In genomic region chrX:81528041-81528440, GRCh38 we compare ENCODE assay signal across 19 cellular contexts.
DNase-seq lines count a peak whose midpoint lies in the region; FAIRE-seq and TF ChIP-seq lines count a peak whose summit lies in the region.
"Had no signal": no experiment of that assay in that cellular context is flagged by ENCODE, and none has a peak within 500 bp of the region (broad histone marks: within the 10 kb centered on the region; RNA-seq: fewer than 3 reads in every experiment).

No MANE protein-coding gene starts in this region.

- H3K36me3 Mint-ChIP-seq in astrocyte (ENCODE audit: low read depth, unreplicated experiment), result no peaks in the 10 kb centered on the region
- H3K36me3 Mint-ChIP-seq: CD8-positive, alpha-beta T cell; IgD-negative memory B cell had no signal

- peak; percentile 64 for FAIRE-seq in astrocyte (lab: Jason Lieb, UNC)
- FAIRE-seq: G401.6, GM12892, GM18507, HepG2 had no signal

- H3K4me3 ChIP-seq in astrocyte (ENCODE audit: insufficient read depth, low read depth, low read length), result no peak overlapping the region
- H3K4me3 ChIP-seq: BLaER1 treated with 17β-estradiol and CSF1 and Interleukin-3, amounts not matched to agents 10 nM and 100 nM had no signal

- H3K36me3 ChIP-seq in astrocyte (ENCODE audit: insufficient read depth, low read length), result no peaks in the 10 kb centered on the region
- H3K36me3 ChIP-seq: BLaER1 treated with 17β-estradiol and CSF1 and Interleukin-3, amounts not matched to agents 10 nM and 100 nM had no signal

- H3K9me3 Mint-ChIP-seq in astrocyte (ENCODE audit: unreplicated experiment), result no peaks in the 10 kb centered on the region

- no peak overlapping the region for H3K27ac ChIP-seq in astrocyte (ENCODE audit: low read depth, low read length)
- H3K27ac ChIP-seq: BLaER1 treated with 17β-estradiol and CSF1 and Interleukin-3, amounts not matched to agents 10 nM and 100 nM had no signal

- peak; percentile 44 for DNase-seq in NCI-H2107 treated with DMSO at 0.1 percent for 48 hours (lab: John Stamatoyannopoulos, UW; ENCODE audit: unreplicated experiment)
- no peak for DNase-seq in NCI-H2107 (lab: John Stamatoyannopoulos, UW)
- peak; percentile 16 for DNase-seq in NCI-H1417 treated with DMSO at 0.1 percent for 48 hours (lab: John Stamatoyannopoulos, UW)
- DNase-seq in astrocyte (ENCODE audit: low read depth), result no peak
- DNase-seq in activated naive CD4-positive, alpha-beta T cell (lab: John Stamatoyannopoulos, UW), result no peak
- no peak for DNase-seq in NCI-H2171 treated with DMSO at 0.1 percent for 48 hours (lab: John Stamatoyannopoulos, UW)
- no peak for DNase-seq in LoVo (ENCODE audit: low spot score)
- DNase-seq: 8988T; Calu3; CD8-positive, alpha-beta T cell; GOT3; H9 had no signal

- H3K79me2 ChIP-seq in astrocyte (ENCODE audit: insufficient read depth, low read length), result no peaks in the 10 kb centered on the region

- H3K27ac Mint-ChIP-seq in astrocyte (ENCODE audit: unreplicated experiment), result no peak overlapping the region
- H3K27ac Mint-ChIP-seq: B cell; CD8-positive, alpha-beta T cell; H9; IgD-negative memory B cell had no signal

- no peak overlapping the region for H3K4me3 Mint-ChIP-seq in astrocyte (ENCODE audit: unreplicated experiment)
- H3K4me3 Mint-ChIP-seq: B cell; CD8-positive, alpha-beta T cell; H9; IgD-negative memory B cell had no signal

- H3K9me3 ChIP-seq in astrocyte (ENCODE audit: insufficient read depth, low read depth, low read length), result no peaks in the 10 kb centered on the region

- no peaks in the 10 kb centered on the region for H3K27me3 ChIP-seq in astrocyte (ENCODE audit: insufficient read depth, low read length)

- no peaks in the 10 kb centered on the region for H3K4me1 Mint-ChIP-seq in astrocyte (ENCODE audit: low read depth, unreplicated experiment)
- H3K4me1 Mint-ChIP-seq: B cell, IgD-negative memory B cell had no signal

- H3K9ac ChIP-seq in astrocyte (ENCODE audit: low read length), result no peak overlapping the region
- H3K9ac ChIP-seq: BLaER1 treated with 17β-estradiol and CSF1 and Interleukin-3, amounts not matched to agents 10 nM and 100 nM had no signal

- H4K20me1 ChIP-seq in astrocyte (ENCODE audit: insufficient read depth, low read length), result no peaks in the 10 kb centered on the region
- H4K20me1 ChIP-seq: BLaER1 treated with 17β-estradiol and CSF1 and Interleukin-3, amounts not matched to agents 10 nM and 100 nM had no signal

- H3K4me1 ChIP-seq in astrocyte (ENCODE audit: insufficient read depth, low read length), result no peaks in the 10 kb centered on the region
- H3K4me1 ChIP-seq: BLaER1 treated with 17β-estradiol and CSF1 and Interleukin-3, amounts not matched to agents 10 nM and 100 nM had no signal

- H3K27me3 Mint-ChIP-seq in astrocyte (ENCODE audit: low read depth, unreplicated experiment), result no peaks in the 10 kb centered on the region
- H3K27me3 Mint-ChIP-seq: B cell, IgD-negative memory B cell had no signal

- no peak overlapping the region for H2AFZ ChIP-seq in astrocyte (ENCODE audit: low read depth, low read length)

- H3K4me2 ChIP-seq in astrocyte (ENCODE audit: low read length), result no peak overlapping the region
- H3K4me2 ChIP-seq: BLaER1 treated with 17β-estradiol and CSF1 and Interleukin-3, amounts not matched to agents 10 nM and 100 nM had no signal

- no peak for TF ChIP-seq CTCF in astrocyte (IDR thresholded peaks at IDR 0.05; ENCODE audit: insufficient read depth, low read depth, low read length)

Comparison
In these comparisons a context has a peak if more than half of its experiments do, and no peak if none do; other contexts are left out.
1. DNase-seq: peak in NCI-H2107 treated with DMSO at 0.1 percent for 48 hours (single experiment) and NCI-H1417 treated with DMSO at 0.1 percent for 48 hours (single experiment); none in NCI-H2107 (single experiment), astrocyte (single experiment), activated naive CD4-positive, alpha-beta T cell (0 of 4), NCI-H2171 treated with DMSO at 0.1 percent for 48 hours (single experiment) and LoVo (single experiment).